In the genomic region with DNA sequence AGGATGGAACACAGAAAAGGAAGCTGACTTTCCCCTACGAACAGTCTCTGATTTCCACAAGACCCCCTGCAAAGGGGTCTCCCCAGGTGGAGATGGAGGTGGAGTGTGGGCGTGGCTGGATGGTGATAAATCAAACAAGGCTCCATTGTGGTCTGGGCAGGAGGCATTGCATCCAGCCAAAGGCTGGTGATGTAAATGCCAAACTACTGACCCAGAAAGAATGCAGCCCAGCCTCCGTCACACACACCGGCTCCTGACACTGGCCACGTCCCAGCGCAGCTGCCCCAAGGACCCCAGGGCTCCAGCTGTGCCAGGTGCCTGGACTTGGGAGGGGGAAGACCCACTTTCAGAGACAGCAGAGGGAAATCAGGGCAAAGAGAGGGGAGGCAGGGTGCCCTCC, we compare ENCODE assay signal across 14 cellular contexts. TPM values are rescaled to one million over a fixed set of nuclear protein-coding genes. Genes with fewer than 3 reads are reported as not detected.
DNase-seq lines count a peak whose midpoint lies in the region; ATAC-seq and TF ChIP-seq lines count a peak whose summit lies in the region.
"Had no signal": no experiment of that assay in that cellular context is flagged by ENCODE, and none has a peak within 500 bp of the region (broad histone marks: within the 10 kb centered on the region; RNA-seq: fewer than 3 reads in every experiment).

No MANE protein-coding gene starts in this region.

- peaks cover 79% of the 10 kb centered on the region for H3K4me1 Mint-ChIP-seq in Calu3 (ENCODE audit: low read depth, unreplicated experiment)
- peaks cover 35% of the 10 kb centered on the region for H3K4me1 Mint-ChIP-seq in dendritic cell treated with granulocyte-macrophage colony-stimulating factor and Interleukin-4, amounts not matched to agents 40 ng/mL and 50 ng/mL, for 4 days (ENCODE audit: low read depth)
- peaks cover 41% of the 10 kb centered on the region for H3K4me1 Mint-ChIP-seq in nephron progenitor cell

- H3K4me3 Mint-ChIP-seq in Calu3 (ENCODE audit: low read depth, unreplicated experiment) (peak overlapping the region; percentile 62), nephron progenitor cell (no peak overlapping the region)
- H3K4me3 Mint-ChIP-seq in dendritic cell treated with granulocyte-macrophage colony-stimulating factor and Interleukin-4, amounts not matched to agents 40 ng/mL and 50 ng/mL, for 4 days, result no peak overlapping the region
- H3K4me3 Mint-ChIP-seq: activated CD8-positive, alpha-beta T cell treated with anti-CD3 and anti-CD28 coated beads for 36 hours; activated naive CD4-positive, alpha-beta T cell treated with anti-CD3 and anti-CD28 coated beads, Interleukin-2, amount 10 ng/mL, durations not matched to agents 7 days and 5 days; type B pancreatic cell had no signal

- H3K36me3 Mint-ChIP-seq in Calu3 (ENCODE audit: insufficient read depth, unreplicated experiment), result peaks cover 55% of the 10 kb centered on the region
- H3K36me3 Mint-ChIP-seq in dendritic cell treated with granulocyte-macrophage colony-stimulating factor and Interleukin-4, amounts not matched to agents 40 ng/mL and 50 ng/mL, for 4 days (ENCODE audit: low read depth), result peaks cover 11% of the 10 kb centered on the region
- H3K36me3 Mint-ChIP-seq in nephron progenitor cell (ENCODE audit: low read depth), result peaks cover 11% of the 10 kb centered on the region

- H3K27ac Mint-ChIP-seq in Calu3 (ENCODE audit: unreplicated experiment), result peak overlapping the region; percentile 87
- peak overlapping the region; percentile 8 for H3K27ac Mint-ChIP-seq in dendritic cell treated with granulocyte-macrophage colony-stimulating factor and Interleukin-4, amounts not matched to agents 40 ng/mL and 50 ng/mL, for 4 days
- H3K27ac Mint-ChIP-seq in nephron progenitor cell, result no peak overlapping the region
- H3K27ac Mint-ChIP-seq: activated CD8-positive, alpha-beta T cell treated with anti-CD3 and anti-CD28 coated beads for 36 hours; activated naive CD4-positive, alpha-beta T cell treated with anti-CD3 and anti-CD28 coated beads, Interleukin-2, amount 10 ng/mL, durations not matched to agents 7 days and 5 days had no signal

- DNase-seq in Calu3 (peak; percentile 64), MG63 (peak; percentile 25), nephron progenitor cell (peak; percentile 44), foreskin melanocyte (no peak), NCI-H345 (lab: John Stamatoyannopoulos, UW) (no peak), DMS114 treated with DMSO at 0.1 percent for 48 hours (lab: John Stamatoyannopoulos, UW; ENCODE audit: unreplicated experiment) (no peak)
- DNase-seq: activated CD8-positive, alpha-beta T cell treated with anti-CD3 and anti-CD28 coated beads for 36 hours; activated naive CD4-positive, alpha-beta T cell treated with anti-CD3 and anti-CD28 coated beads, Interleukin-2, amount 10 ng/mL, durations not matched to agents 7 days and 5 days; hippocampal formation; NCI-H1048; NCI-H524 had no signal

- no peaks in the 10 kb centered on the region for H3K27me3 ChIP-seq in MG63

- H3K9me3 Mint-ChIP-seq in Calu3 (ENCODE audit: low read depth, unreplicated experiment), result no peaks in the 10 kb centered on the region
- no peaks in the 10 kb centered on the region for H3K9me3 Mint-ChIP-seq in dendritic cell treated with granulocyte-macrophage colony-stimulating factor and Interleukin-4, amounts not matched to agents 40 ng/mL and 50 ng/mL, for 4 days
- H3K9me3 Mint-ChIP-seq in nephron progenitor cell, result no peaks in the 10 kb centered on the region
- H3K9me3 Mint-ChIP-seq: activated CD8-positive, alpha-beta T cell treated with anti-CD3 and anti-CD28 coated beads for 36 hours; activated naive CD4-positive, alpha-beta T cell treated with anti-CD3 and anti-CD28 coated beads, Interleukin-2, amount 10 ng/mL, durations not matched to agents 7 days and 5 days; type B pancreatic cell had no signal

- no peaks in the 10 kb centered on the region for H3K27me3 Mint-ChIP-seq in Calu3 (ENCODE audit: unreplicated experiment)
- H3K27me3 Mint-ChIP-seq in dendritic cell treated with granulocyte-macrophage colony-stimulating factor and Interleukin-4, amounts not matched to agents 40 ng/mL and 50 ng/mL, for 4 days, result no peaks in the 10 kb centered on the region
- peaks cover 5% of the 10 kb centered on the region for H3K27me3 Mint-ChIP-seq in nephron progenitor cell (ENCODE audit: low read depth, poor library complexity)
- H3K27me3 Mint-ChIP-seq: activated CD8-positive, alpha-beta T cell treated with anti-CD3 and anti-CD28 coated beads for 36 hours; activated naive CD4-positive, alpha-beta T cell treated with anti-CD3 and anti-CD28 coated beads, Interleukin-2, amount 10 ng/mL, durations not matched to agents 7 days and 5 days; type B pancreatic cell had no signal

- H3K36me3 ChIP-seq in MG63, result peaks cover 54% of the 10 kb centered on the region

- CTCF ChIA-PET in Calu3 (lab: Charles Lee), result no interaction called here

- TF ChIP-seq CTCF in Calu3 (IDR thresholded peaks at IDR 0.05; ENCODE audit: unreplicated experiment) (no peak), nephron progenitor cell (IDR thresholded peaks at IDR 0.05) (no peak)

- H3K4me3 ChIP-seq in MG63, result no peak overlapping the region

- BruUV-seq in Calu3 (replicated peaks; lab: Mats Ljungman, UMichigan), result no TSS peak

- H3K9me3 ChIP-seq in MG63, result no peaks in the 10 kb centered on the region

- intact Hi-C loops in Calu3 (cut with micrococcal nuclease; ENCODE audit: unreplicated experiment), result no loop called here
- intact Hi-C loops in dendritic cell treated with granulocyte-macrophage colony-stimulating factor and Interleukin-4, amounts not matched to agents 40 ng/mL and 50 ng/mL, for 4 days (cut with micrococcal nuclease), result no loop called here

- no peak for ATAC-seq in HG02885 (IDR thresholded peaks at IDR 0.05; ENCODE audit: poor library complexity, unreplicated experiment)
- ATAC-seq: activated CD8-positive, alpha-beta T cell treated with anti-CD3 and anti-CD28 coated beads for 36 hours had no signal

RNA-seq across cellular contexts. Expression of gene SLC7A1, which starts 6.3 kb away (rescaled TPM):
- total RNA-seq in Calu3 (2022), result 86.6 and 91.4 TPM in 2 replicates
- total RNA-seq in MG63 (2014; rRNA removed; shearing (Covaris generic); ENCODE audit: low replicate concordance), result 14.7 and 21.0 TPM in 2 replicates

Comparison
In these comparisons a context has a peak if more than half of its experiments do, and no peak if none do; other contexts are left out.
1. DNase-seq: peak in Calu3 (single experiment), MG63 (single experiment) and nephron progenitor cell (single experiment); none in foreskin melanocyte (single experiment), NCI-H345 (single experiment) and DMS114 treated with DMSO at 0.1 percent for 48 hours (single experiment).